ENCODE assay signal across 17 cellular contexts in the genomic region with DNA sequence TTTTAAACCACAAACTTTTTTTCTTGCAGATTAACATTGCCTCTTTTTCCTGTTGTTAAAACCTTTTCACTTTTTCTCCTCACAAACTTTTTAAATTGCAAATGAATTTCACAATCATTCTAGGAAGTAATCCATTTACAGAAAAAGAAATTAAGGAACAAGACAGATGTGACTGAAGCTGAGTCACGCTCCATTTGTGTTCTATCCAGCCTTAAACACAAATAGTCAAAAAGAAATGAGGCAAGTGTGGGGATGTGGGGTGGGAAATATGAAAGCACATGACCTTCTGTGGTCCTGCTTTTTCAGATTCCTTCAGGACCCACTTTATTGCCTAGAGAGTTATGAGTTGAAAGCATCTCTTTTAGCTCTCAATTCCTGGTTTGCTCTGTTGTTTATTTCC.
A peak's percentile ranks its signal among the peaks of the same experiment; 100 is the strongest.
DNase-seq lines count a peak whose midpoint lies in the region; ATAC-seq, FAIRE-seq and TF ChIP-seq lines count a peak whose summit lies in the region.
"Had no signal": no experiment of that assay in that cellular context is flagged by ENCODE, and none has a peak within 500 bp of the region (broad histone marks: within the 10 kb centered on the region; RNA-seq: fewer than 3 reads in every experiment).

No MANE protein-coding gene starts in this region.

- no peaks in the 10 kb centered on the region for H3K27me3 ChIP-seq in bronchial epithelial cell (ENCODE audit: control insufficient read depth, insufficient read depth, low read length)
- H3K27me3 ChIP-seq: colonic mucosa had no signal

- no peak for ATAC-seq in GM19463 (IDR thresholded peaks at IDR 0.05; ENCODE audit: unreplicated experiment)
- ATAC-seq: stimulated activated naive B cell treated with anti-CD40 and anti-IgM and Interleukin-4, amounts not matched to agents 10 μg/mL and 1 μg/mL and 100 μg/mL, for 72 hours had no signal

- TF ChIP-seq CTCF in bronchial epithelial cell (IDR thresholded peaks at IDR 0.05; ENCODE audit: insufficient read depth, low read length, severe bottlenecking) = no peak

- no peak overlapping the region for H3K4me3 ChIP-seq in bronchial epithelial cell (ENCODE audit: low read depth, low read length)
- H3K4me3 ChIP-seq: colonic mucosa had no signal

- H3K36me3 ChIP-seq in bronchial epithelial cell (ENCODE audit: control insufficient read depth, insufficient read depth, low read length) = no peaks in the 10 kb centered on the region
- H3K36me3 ChIP-seq: colonic mucosa had no signal

- in situ Hi-C loops in ACHN (cut with HindIII; ENCODE audit: low pct_ligation_motif_present, low pct_unique_long_range_greater_than_20kb, low sequenced_read_pairs) = no loop called here

- no peak for FAIRE-seq in bronchial epithelial cell (lab: Jason Lieb, UNC)

- DNase-seq in GM04504 (ENCODE audit: low read depth) (peak; percentile 0), NCI-H69 (lab: John Stamatoyannopoulos, UW) (peak; percentile 48), bronchial epithelial cell (ENCODE audit: low read depth) (peak; percentile 46), iris pigment epithelial cell (ENCODE audit: low read depth) (peak; percentile 31), ACHN (no peak), NCI-H2196 (lab: John Stamatoyannopoulos, UW; ENCODE audit: unreplicated experiment) (no peak)
- DNase-seq in activated CD4-positive, alpha-beta T cell treated with anti-CD3 and anti-CD28 coated beads for 1 hour = no peak
- DNase-seq: activated CD4-positive, alpha-beta memory T cell treated with anti-CD3 and anti-CD28 coated beads for 36 hours; colonic mucosa; erythroblast; NCI-H1930; NCI-H82; nucleus accumbens; SHP77; small intestine; stimulated activated naive B cell treated with anti-CD40 and anti-IgM and Interleukin-4, amounts not matched to agents 10 μg/mL and 1 μg/mL and 100 μg/mL, for 72 hours had no signal

Comparison
In these comparisons a context has a peak if more than half of its experiments do, and no peak if none do; other contexts are left out.
1. DNase-seq: peak in GM04504 (single experiment), NCI-H69 (single experiment), bronchial epithelial cell (single experiment) and iris pigment epithelial cell (single experiment); none in ACHN (single experiment), activated CD4-positive, alpha-beta T cell treated with anti-CD3 and anti-CD28 coated beads for 1 hour (single experiment) and NCI-H2196 (single experiment).